Comparison of ENCODE assay signal across 10 cellular contexts in the genomic region with DNA sequence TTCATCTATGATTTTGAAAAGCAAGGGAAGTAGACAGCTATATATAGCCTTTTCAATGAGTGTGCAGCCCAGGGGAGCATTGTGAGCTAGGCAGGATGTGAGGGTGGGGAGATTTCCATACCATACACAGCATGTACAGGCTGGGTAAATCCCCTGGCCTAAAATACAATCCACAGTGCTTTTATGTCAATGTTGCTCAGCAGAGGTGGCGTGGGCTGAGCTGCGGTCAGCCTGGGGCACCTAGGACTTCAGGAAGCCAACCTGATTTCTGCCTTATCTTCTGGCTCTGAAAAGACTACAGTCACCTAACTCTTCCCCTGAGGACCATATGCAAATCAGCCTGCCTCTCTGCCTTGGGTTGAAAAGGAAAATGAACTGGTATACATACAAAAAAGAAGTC. TPM values are rescaled to one million over a fixed set of nuclear protein-coding genes. Genes with fewer than 3 reads are reported as not detected.
A peak's percentile ranks its signal among the peaks of the same experiment; 100 is the strongest.
DNase-seq lines count a peak whose midpoint lies in the region; ATAC-seq and TF ChIP-seq lines count a peak whose summit lies in the region.
"Had no signal": no experiment of that assay in that cellular context is flagged by ENCODE, and none has a peak within 500 bp of the region (broad histone marks: within the 10 kb centered on the region; RNA-seq: fewer than 3 reads in every experiment).

No MANE protein-coding gene starts in this region.

- H3K27ac Mint-ChIP-seq in stimulated activated naive CD8-positive, alpha-beta T cell treated with anti-CD3 and anti-CD28 coated beads, Interleukin-15, amount 100 ng/mL, for 72 hours: peak overlapping the region; percentile 83 to 91
- H3K27ac Mint-ChIP-seq in osteocyte (ENCODE audit: unreplicated experiment): no peak overlapping the region

- H3K27me3 Mint-ChIP-seq in stimulated activated naive CD8-positive, alpha-beta T cell treated with anti-CD3 and anti-CD28 coated beads, Interleukin-15, amount 100 ng/mL, for 72 hours: no peaks in the 10 kb centered on the region
- peaks cover 22% of the 10 kb centered on the region for H3K27me3 Mint-ChIP-seq in osteocyte (ENCODE audit: unreplicated experiment)

- DNase-seq in T-helper 2 cell (peak; percentile 36 to 91 (median 74)), DMS79 treated with DMSO at 0.1 percent for 48 hours (lab: John Stamatoyannopoulos, UW) (no peak), osteocyte (ENCODE audit: extremely low spot score, unreplicated experiment) (no peak), posterior cingulate gyrus (no peak)
- peak; percentile 50 for DNase-seq in effector CD8-positive, alpha-beta T cell (lab: John Stamatoyannopoulos, UW)
- DNase-seq in stimulated activated naive CD8-positive, alpha-beta T cell treated with anti-CD3 and anti-CD28 coated beads, Interleukin-15, amount 100 ng/mL, for 72 hours: peak; percentile 84 to 94

- no peaks in the 10 kb centered on the region for H3K36me3 Mint-ChIP-seq in osteocyte (ENCODE audit: unreplicated experiment)

- intact Hi-C loops in posterior cingulate gyrus (cut with DNase I): no loop called here

- TF ChIP-seq CTCF in GM12875 (IDR thresholded peaks at IDR 0.05; ENCODE audit: borderline replicate concordance, insufficient read depth, low read depth, low read length): no peak
- no peak for TF ChIP-seq CTCF in osteocyte (IDR thresholded peaks at IDR 0.05)

- peaks cover 12 to 22% of the 10 kb centered on the region in 2 donors for H3K9me3 Mint-ChIP-seq in stimulated activated naive CD8-positive, alpha-beta T cell treated with anti-CD3 and anti-CD28 coated beads, Interleukin-15, amount 100 ng/mL, for 72 hours
- no peaks in the 10 kb centered on the region for H3K9me3 Mint-ChIP-seq in osteocyte (ENCODE audit: unreplicated experiment)

- ATAC-seq in HG02759 (IDR thresholded peaks at IDR 0.05; ENCODE audit: unreplicated experiment): peak; percentile 100
- peak; percentile 96 for ATAC-seq in stimulated activated naive CD8-positive, alpha-beta T cell treated with anti-CD3 and anti-CD28 coated beads, Interleukin-15, amount 100 ng/mL, for 72 hours

- H3K4me3 ChIP-seq in GM12875 (ENCODE audit: low read depth, low read length): peak overlapping the region; percentile 23
- H3K4me3 ChIP-seq: thoracic aorta had no signal

- peaks cover 94% of the 10 kb centered on the region for H3K4me1 Mint-ChIP-seq in stimulated activated naive CD8-positive, alpha-beta T cell treated with anti-CD3 and anti-CD28 coated beads, Interleukin-15, amount 100 ng/mL, for 72 hours
- H3K4me1 Mint-ChIP-seq in osteocyte (ENCODE audit: unreplicated experiment): no peaks in the 10 kb centered on the region

- H3K4me3 Mint-ChIP-seq in stimulated activated naive CD8-positive, alpha-beta T cell treated with anti-CD3 and anti-CD28 coated beads, Interleukin-15, amount 100 ng/mL, for 72 hours: peak overlapping the region; percentile 70 to 72
- no peak overlapping the region for H3K4me3 Mint-ChIP-seq in osteocyte (ENCODE audit: unreplicated experiment)

RNA-seq across cellular contexts. Expression of a gene that starts 6.3 kb away (rescaled TPM):
- total RNA-seq in osteocyte: not detected in 2 replicates
- total RNA-seq: dermis microvascular lymphatic vessel endothelial cell, thoracic aorta had no signal

RNA-seq across cellular contexts. Expression of a gene that starts 8.2 kb away (rescaled TPM):
- not detected in 2 replicates for total RNA-seq in osteocyte
- total RNA-seq: dermis microvascular lymphatic vessel endothelial cell had no signal

RNA-seq across cellular contexts. Expression of a gene that starts 29.7 kb away (rescaled TPM):
- total RNA-seq in osteocyte: 9.2 and 9.3 TPM in 2 replicates

Comparison
In these comparisons a context has a peak if more than half of its experiments do, and no peak if none do; other contexts are left out.
1. DNase-seq: peak in T-helper 2 cell (5 of 5), effector CD8-positive, alpha-beta T cell (single experiment) and stimulated activated naive CD8-positive, alpha-beta T cell treated with anti-CD3 and anti-CD28 coated beads, Interleukin-15, amount 100 ng/mL, for 72 hours (2 of 2); none in DMS79 treated with DMSO at 0.1 percent for 48 hours (single experiment), osteocyte (single experiment) and posterior cingulate gyrus (0 of 10).